Comparison of ENCODE assay signal across 9 cellular contexts in genomic region chr4:17468638-17469221, GRCh38. TPM values are rescaled to one million over a fixed set of nuclear protein-coding genes. Genes with fewer than 3 reads are reported as not detected.
DNase-seq lines count a peak whose midpoint lies in the region; ATAC-seq and TF ChIP-seq lines count a peak whose summit lies in the region.
"Had no signal": no experiment of that assay in that cellular context is flagged by ENCODE, and none has a peak within 500 bp of the region (broad histone marks: within the 10 kb centered on the region; RNA-seq: fewer than 3 reads in every experiment).

No MANE protein-coding gene starts in this region.

- DNase-seq in AG10803 (ENCODE audit: low read depth): peak; percentile 59
- DNase-seq in HAP-1 (ENCODE audit: low spot score in 2 of 2): peak; percentile 30 to 61
- DNase-seq in astrocyte of the spinal cord (ENCODE audit: low read depth, low spot score): peak; percentile 45
- DNase-seq in right lobe of liver: no peak
- DNase-seq in T1000 (lab: John Stamatoyannopoulos, UW): no peak
- DNase-seq in NCI-H2107 treated with DMSO at 0.1 percent for 48 hours (lab: John Stamatoyannopoulos, UW; ENCODE audit: unreplicated experiment): no peak
- DNase-seq: T-helper 2 cell had no signal

- in situ Hi-C loops in HAP-1 (cut with MboI; ENCODE audit: low sequenced_read_pairs) (loop anchor here (5.0 kb wide), 1 partner anchor 121 kb away; no protein-coding TSS in a partner anchor), astrocyte of the spinal cord (cut with HindIII; ENCODE audit: low sequenced_read_pairs) (no loop called here)

- intact Hi-C loops in right lobe of liver (cut with DNase I): no loop called here

- H3K36me3 ChIP-seq in HAP-1 (replicated peaks): no peaks in the 10 kb centered on the region
- H3K36me3 ChIP-seq in right lobe of liver: no peaks in the 10 kb centered on the region

- 37% methylated on average over 7 of the region's 9 CpGs for WGBS in right lobe of liver (ENCODE audit: insufficient coverage, low coverage, low lambda C conversion rate, missing lambda C conversion rate)

- H3K4me3 ChIP-seq in AG10803 (ENCODE audit: low read length): no peak overlapping the region
- no peak overlapping the region for H3K4me3 ChIP-seq in HAP-1
- no peak overlapping the region for H3K4me3 ChIP-seq in astrocyte of the spinal cord (ENCODE audit: low read depth, low read length)
- H3K4me3 ChIP-seq in right lobe of liver: no peak overlapping the region

- H3K27me3 ChIP-seq in HAP-1 (ENCODE audit: low read depth) (no peaks in the 10 kb centered on the region), right lobe of liver (no peaks in the 10 kb centered on the region)

- ATAC-seq in right lobe of liver (peak in 2 of 4 donors; percentile 39 to 44), GM18861 (IDR thresholded peaks at IDR 0.05; ENCODE audit: unreplicated experiment) (no peak), GM19452 (IDR thresholded peaks at IDR 0.05; ENCODE audit: unreplicated experiment) (no peak)

- no peak for TF ChIP-seq POLR2A in right lobe of liver (IDR thresholded peaks at IDR 0.05)

- TF ChIP-seq CTCF in AG10803 (conservative IDR thresholded peaks at IDR 0.05; ENCODE audit: low read length) (peak; percentile 59), astrocyte of the spinal cord (IDR thresholded peaks at IDR 0.05; ENCODE audit: low read depth, low read length) (peak; percentile 38), right lobe of liver (IDR thresholded peaks at IDR 0.05) (peak in 3 of 4 donors; percentile 39 to 44 (median 43))

- H3K9me3 ChIP-seq in HAP-1: no peaks in the 10 kb centered on the region
- H3K9me3 ChIP-seq in right lobe of liver: no peaks in the 10 kb centered on the region

- H3K4me1 ChIP-seq in HAP-1 (no peaks in the 10 kb centered on the region), right lobe of liver (no peaks in the 10 kb centered on the region)

- no peak overlapping the region for H3K27ac ChIP-seq in right lobe of liver

RNA-seq across cellular contexts. Expression of gene QDPR, which starts 43.2 kb away (rescaled TPM):
- 100 to 1,000 TPM in 2 of 6 experiments, 10 to 100 TPM in 4; 43.4 to 154 (median 81.5) TPM for total RNA-seq in right lobe of liver

RNA-seq across cellular contexts. Expression of gene CLRN2, which starts 46.2 kb away (rescaled TPM):
- total RNA-seq in right lobe of liver: not detected

Comparison
In these comparisons a context has a peak if more than half of its experiments do, and no peak if none do; other contexts are left out.
1. DNase-seq: peak in AG10803 (single experiment), HAP-1 (2 of 2) and astrocyte of the spinal cord (single experiment); none in right lobe of liver (0 of 3), T1000 (single experiment) and NCI-H2107 treated with DMSO at 0.1 percent for 48 hours (single experiment).
2. Peak in every context shown above with its lines, with median percentiles within 50 percentile points of each other: CTCF ChIP-seq.